ENCODE assay signal across 13 cellular contexts in the genomic region with DNA sequence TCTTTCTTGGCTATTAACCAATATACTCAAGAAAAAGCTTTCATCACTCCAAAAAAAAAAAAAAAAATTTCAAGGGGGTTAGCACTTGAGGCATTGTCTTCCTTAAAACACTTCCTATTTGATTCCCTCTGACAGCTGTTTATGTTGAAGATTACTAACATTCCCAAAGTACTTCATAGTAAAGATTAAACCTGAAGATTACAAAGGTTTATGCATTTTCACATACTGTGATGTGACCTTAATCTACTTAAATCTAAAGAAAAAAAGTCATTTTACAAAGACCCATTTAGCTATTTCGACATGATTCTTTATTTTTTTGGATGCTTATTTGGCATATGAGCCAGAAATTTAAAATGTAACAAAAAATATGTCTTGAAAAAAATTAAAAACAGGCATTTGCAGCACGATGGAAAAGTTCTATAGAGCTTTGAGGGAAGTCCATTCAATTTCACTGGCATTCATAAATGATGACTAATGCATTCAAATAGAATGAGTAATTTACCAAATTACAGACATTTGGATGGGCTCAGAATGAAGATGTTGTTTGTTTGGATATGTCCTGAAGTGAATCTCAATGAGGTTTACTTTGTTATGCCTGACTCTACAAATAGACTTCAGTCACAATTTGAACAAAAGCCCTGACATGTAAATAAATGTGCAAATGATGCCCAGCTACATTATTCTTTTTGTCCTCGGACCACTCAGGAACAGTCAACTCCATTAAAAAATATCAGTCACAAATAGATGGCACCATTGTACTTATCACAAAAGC.
A peak's percentile ranks its signal among the peaks of the same experiment; 100 is the strongest.
DNase-seq lines count a peak whose midpoint lies in the region; ATAC-seq and TF ChIP-seq lines count a peak whose summit lies in the region.
"Had no signal": no experiment of that assay in that cellular context is flagged by ENCODE, and none has a peak within 500 bp of the region (broad histone marks: within the 10 kb centered on the region; RNA-seq: fewer than 3 reads in every experiment).

No MANE protein-coding gene starts in this region.

- H3K36me3 ChIP-seq in SJCRH30, result no peaks in the 10 kb centered on the region
- H3K36me3 ChIP-seq: gastrocnemius medialis, sigmoid colon, suprapubic skin had no signal

- ATAC-seq in GM21447 (IDR thresholded peaks at IDR 0.05; ENCODE audit: unreplicated experiment) (no peak), GM19395 (IDR thresholded peaks at IDR 0.05; ENCODE audit: unreplicated experiment) (no peak), HG02938 (IDR thresholded peaks at IDR 0.05; ENCODE audit: unreplicated experiment) (no peak)
- ATAC-seq: gastrocnemius medialis had no signal

- TF ChIP-seq CTCF in LNCaP clone FGC (IDR thresholded peaks at IDR 0.05; ENCODE audit: control insufficient read depth, extremely low read depth, insufficient read depth), result peak; percentile 20; the same call in 1 of the 2 replicates

- H3K27ac ChIP-seq in SJCRH30, result peak overlapping the region; percentile 77
- H3K27ac ChIP-seq: gastrocnemius medialis, suprapubic skin had no signal

- H3K27me3 ChIP-seq in SJCRH30, result no peaks in the 10 kb centered on the region
- H3K27me3 ChIP-seq: gastrocnemius medialis, sigmoid colon, suprapubic skin had no signal

- H3K4me3 ChIP-seq in LNCaP clone FGC (ENCODE audit: low read depth, low read length) (no peak overlapping the region), SJCRH30 (no peak overlapping the region)
- H3K4me3 ChIP-seq: gastrocnemius medialis, sigmoid colon, suprapubic skin had no signal

- peaks cover 27% of the 10 kb centered on the region for H3K4me1 ChIP-seq in SJCRH30
- H3K4me1 ChIP-seq: gastrocnemius medialis had no signal

- DNase-seq in AG08396 (ENCODE audit: low spot score) (peak; percentile 27), LNCaP clone FGC (ENCODE audit: low read depth) (no peak), SJCRH30 (peak in 1 of 2 experiments; percentile 38), glomerular endothelial cell (ENCODE audit: extremely low read depth, low read depth, low spot score) (peak; percentile 63), GOT3 (lab: John Stamatoyannopoulos, UW) (no peak)
- DNase-seq: activated T-cell treated with anti-CD3 and anti-CD28 coated beads, Interleukin-2, amount 50 U/mL, for 1 hour; gastrocnemius medialis; SIG-M5; sigmoid colon had no signal

- no peaks in the 10 kb centered on the region for H3K9me3 ChIP-seq in SJCRH30 (replicated peaks)
- H3K9me3 ChIP-seq: gastrocnemius medialis, sigmoid colon, suprapubic skin had no signal

Comparison
In these comparisons a context has a peak if more than half of its experiments do, and no peak if none do; other contexts are left out.
1. DNase-seq: peak in AG08396 (single experiment) and glomerular endothelial cell (single experiment); none in LNCaP clone FGC (single experiment) and GOT3 (single experiment).